26 cellular contexts compared by ENCODE assay signal in genomic region chr18:11830585-11830984, GRCh38.
"Had no signal": no experiment of that assay in that cellular context is flagged by ENCODE, and none has a peak within 500 bp of the region (broad histone marks: within the 10 kb centered on the region; RNA-seq: fewer than 3 reads in every experiment).

No MANE protein-coding gene starts in this region.

- H3K36me3 ChIP-seq: neutrophil, pancreas, prostate gland, right atrium auricular region, right lobe of liver, sigmoid colon, stomach, thoracic aorta, thyroid gland, tibial nerve, upper lobe of left lung, vagina had no signal

- DNase-seq: nephron progenitor cell; nucleus accumbens; pancreas; retina; right lobe of liver; sigmoid colon; small intestine; stimulated activated CD4-positive, alpha-beta T cell treated with anti-CD3 and anti-CD28 coated beads, Interleukin-15, amount 100 ng/mL, for 24 hours; stimulated activated CD4-positive, alpha-beta T cell treated with anti-CD3 and anti-CD28 coated beads, Interleukin-2, amount 100 ng/mL, for 24 hours; stimulated activated CD4-positive, alpha-beta T cell treated with anti-CD3 and anti-CD28 coated beads, Interleukin-2, amount 100 ng/mL, for 48 hours; stimulated activated CD4-positive, alpha-beta T cell treated with anti-CD3 and anti-CD28 coated beads, Interleukin-4, amount 100 ng/mL, for 24 hours; stimulated activated naive B cell treated with anti-CD40 and anti-IgM and Interleukin-4, amounts not matched to agents 10 μg/mL and 1 μg/mL and 100 μg/mL, for 72 hours; stimulated activated naive CD4-positive, alpha-beta T cell treated with Interleukin-2 at 50 U/mL for 16 hours; stomach; thyroid gland; trophoblast cell; upper lobe of left lung had no signal

- H3K27ac ChIP-seq: neutrophil, pancreas, prostate gland, right atrium auricular region, right lobe of liver, sigmoid colon, stomach, thoracic aorta, thyroid gland, tibial nerve, upper lobe of left lung, vagina had no signal

- H3K27me3 ChIP-seq: neutrophil, pancreas, right atrium auricular region, right lobe of liver, sigmoid colon, stomach, thyroid gland, tibial nerve, upper lobe of left lung, vagina had no signal

- ATAC-seq: natural killer cell treated with Interleukin-12 subunit alpha and Interleukin-12 subunit beta and Interleukin-15 and Interleukin-18, amount 100 ng/mL, for 72 hours; pancreas; right lobe of liver; stimulated activated effector memory CD8-positive, alpha-beta T cell treated with anti-CD3 and anti-CD28 coated beads, Interleukin-12 subunit alpha, Interleukin-12 subunit beta, amount 100 ng/mL, for 72 hours; stimulated activated naive B cell treated with anti-CD40 and anti-IgM and Interleukin-4, amounts not matched to agents 10 μg/mL and 1 μg/mL and 100 μg/mL, for 72 hours had no signal

- H3K4me1 ChIP-seq: prostate gland, right atrium auricular region, right lobe of liver, sigmoid colon, stomach, thyroid gland, tibial nerve, upper lobe of left lung, vagina had no signal

- H3K4me3 ChIP-seq: pancreas, prostate gland, right atrium auricular region, right lobe of liver, sigmoid colon, stomach, thoracic aorta, thyroid gland, tibial nerve, upper lobe of left lung, vagina had no signal

- FAIRE-seq: pancreas, small intestine, urothelium cell line had no signal

- H3K9me3 ChIP-seq: neutrophil, pancreas, prostate gland, right atrium auricular region, right lobe of liver, sigmoid colon, stomach, thoracic aorta, thyroid gland, tibial nerve, upper lobe of left lung, vagina had no signal
